Comparison of ENCODE assay signal across 20 cellular contexts in the genomic region with DNA sequence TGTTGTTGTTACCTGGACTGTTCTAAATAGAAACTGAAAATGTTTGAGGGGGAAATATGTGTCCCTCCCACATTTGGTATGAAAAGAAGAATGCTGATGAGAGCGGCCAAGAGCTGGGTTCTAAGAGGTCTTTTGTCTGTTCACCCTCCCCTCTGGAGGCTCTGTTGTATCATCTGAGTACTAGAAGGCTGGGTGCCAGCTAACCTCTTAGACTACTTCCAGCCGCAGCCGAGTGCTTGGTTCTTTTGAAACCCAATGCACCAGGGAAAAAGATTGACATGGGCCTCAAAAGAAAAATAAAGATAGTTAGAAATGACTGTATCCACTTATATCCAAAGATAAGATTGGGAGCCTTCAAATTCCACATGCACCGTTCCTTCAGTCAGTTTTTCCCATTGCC.
DNase-seq lines count a peak whose midpoint lies in the region; ATAC-seq and TF ChIP-seq lines count a peak whose summit lies in the region.
"Had no signal": no experiment of that assay in that cellular context is flagged by ENCODE, and none has a peak within 500 bp of the region (broad histone marks: within the 10 kb centered on the region; RNA-seq: fewer than 3 reads in every experiment).

No MANE protein-coding gene starts in this region.

- ATAC-seq in Right ventricle myocardium superior (ENCODE audit: poor library complexity) (peak; percentile 71), left lung (peak; percentile 41), upper lobe of right lung (peak; percentile 54), HG02884 (IDR thresholded peaks at IDR 0.05; ENCODE audit: unreplicated experiment) (no peak)
- ATAC-seq: A549; stimulated activated naive CD8-positive, alpha-beta T cell treated with anti-CD3 and anti-CD28 coated beads, Interleukin-15, Interleukin-2, amounts not matched to agents 100 U/mL and 50 U/mL, for 24 hours had no signal

- H3K4me3 ChIP-seq in right atrium auricular region (no peak overlapping the region), cardiac fibroblast (replicated peaks in 1 of 2; ENCODE audit: low read depth in 2 of 2, low read length in 2 of 2) (no peak overlapping the region), left lung (no peak overlapping the region), upper lobe of right lung (no peak overlapping the region)
- H3K4me3 ChIP-seq: A549, vagina had no signal

- in situ Hi-C loops in ACHN (cut with HindIII; ENCODE audit: low pct_ligation_motif_present, low pct_unique_long_range_greater_than_20kb, low sequenced_read_pairs): no loop called here

- no peaks in the 10 kb centered on the region for H3K4me1 ChIP-seq in right atrium auricular region
- no peaks in the 10 kb centered on the region for H3K4me1 ChIP-seq in left lung
- H3K4me1 ChIP-seq in upper lobe of right lung: no peaks in the 10 kb centered on the region
- H3K4me1 ChIP-seq: A549 had no signal

- TF ChIP-seq CTCF in right atrium auricular region (IDR thresholded peaks at IDR 0.05) (no peak), cardiac fibroblast (IDR thresholded peaks at IDR 0.05; ENCODE audit: low read depth, low read length) (no peak), left lung (IDR thresholded peaks at IDR 0.05) (no peak), upper lobe of right lung (IDR thresholded peaks at IDR 0.05) (no peak)

- H3K9me3 ChIP-seq in right atrium auricular region (no peaks in the 10 kb centered on the region), left lung (no peaks in the 10 kb centered on the region), upper lobe of right lung (no peaks in the 10 kb centered on the region)
- H3K9me3 ChIP-seq: A549, vagina had no signal

- intact Hi-C loops in Right ventricle myocardium superior (cut with DNase I) (no loop called here), left lung (cut with DNase I) (no loop called here), upper lobe of right lung (cut with DNase I) (no loop called here)

- H3K36me3 ChIP-seq in right atrium auricular region (no peaks in the 10 kb centered on the region), left lung (no peaks in the 10 kb centered on the region), upper lobe of right lung (no peaks in the 10 kb centered on the region)
- H3K36me3 ChIP-seq: vagina had no signal

- H3K27ac ChIP-seq in right atrium auricular region (no peak overlapping the region), left lung (no peak overlapping the region), upper lobe of right lung (no peak overlapping the region)
- H3K27ac ChIP-seq: A549, KMS-11, vagina had no signal

- H3K27me3 ChIP-seq in right atrium auricular region: no peaks in the 10 kb centered on the region
- H3K27me3 ChIP-seq in left lung: no peaks in the 10 kb centered on the region
- H3K27me3 ChIP-seq in upper lobe of right lung: no peaks in the 10 kb centered on the region
- H3K27me3 ChIP-seq: vagina had no signal

- DNase-seq in Right ventricle myocardium superior: no peak
- DNase-seq in right atrium auricular region (ENCODE audit: low spot score): no peak
- DNase-seq in cardiac fibroblast (ENCODE audit: low read depth in 2 of 2): peak; percentile 15 to 52
- no peak for DNase-seq in left lung
- no peak for DNase-seq in upper lobe of right lung
- no peak for DNase-seq in ACHN
- no peak for DNase-seq in SHP77 treated with DMSO at 0.1 percent for 48 hours (lab: John Stamatoyannopoulos, UW)
- DNase-seq: activated CD4-positive, alpha-beta T cell treated with anti-CD3 and anti-CD28 coated beads, Interleukin-2, amount 10 ng/mL, durations not matched to agents 24 days and 14 days; activated CD8-positive, alpha-beta memory T cell treated with anti-CD3 and anti-CD28 coated beads, Interleukin-2, amount 50 U/mL, for 48 hours; CD4-positive, alpha-beta T cell; erythroblast; mesendoderm; NCI-H1417; NCI-H524; nephron progenitor cell; stimulated activated naive CD8-positive, alpha-beta T cell treated with anti-CD3 and anti-CD28 coated beads, Interleukin-15, Interleukin-2, amounts not matched to agents 100 U/mL and 50 U/mL, for 24 hours had no signal

Comparison
In these comparisons a context has a peak if more than half of its experiments do, and no peak if none do; other contexts are left out.
1. DNase-seq: peak in cardiac fibroblast (2 of 2); none in Right ventricle myocardium superior (single experiment), right atrium auricular region (single experiment), left lung (0 of 2), upper lobe of right lung (single experiment), ACHN (single experiment) and SHP77 treated with DMSO at 0.1 percent for 48 hours (single experiment).